Comparison of ENCODE assay signal across 8 cellular contexts in the genomic region with DNA sequence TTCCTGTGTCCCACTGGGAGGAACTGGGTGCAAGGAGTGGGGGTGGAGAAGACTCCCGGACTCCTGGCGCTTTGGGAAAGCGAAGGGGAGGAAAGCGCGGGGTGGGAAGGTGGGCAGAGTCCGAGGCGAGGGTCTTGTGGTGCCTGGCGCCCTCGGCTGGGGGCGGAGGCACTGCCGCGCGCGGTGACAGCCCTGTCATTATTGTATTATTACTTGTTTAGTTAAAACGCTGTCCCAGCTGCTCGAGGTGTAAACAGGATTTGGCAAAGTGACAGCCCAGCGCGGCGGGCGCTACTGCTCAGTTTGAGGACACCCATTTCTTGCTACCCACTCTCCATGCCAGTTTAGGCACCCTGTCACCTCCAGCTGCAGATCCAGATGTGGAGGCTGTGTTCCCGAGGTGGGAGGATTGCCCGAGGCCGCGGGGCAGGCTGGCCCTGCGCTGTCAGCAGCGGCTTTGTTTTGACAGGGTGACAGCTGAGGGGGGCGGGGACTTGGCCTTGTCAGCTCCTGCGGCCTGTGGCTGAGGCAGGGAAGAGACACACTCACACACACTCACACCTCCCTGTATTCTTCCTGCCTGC. TPM values are rescaled to one million over a fixed set of nuclear protein-coding genes. Genes with fewer than 3 reads are reported as not detected.
DNase-seq lines count a peak whose midpoint lies in the region; ATAC-seq and TF ChIP-seq lines count a peak whose summit lies in the region.

No MANE protein-coding gene starts in this region.

- ATAC-seq in GM18517 (IDR thresholded peaks at IDR 0.05; ENCODE audit: unreplicated experiment) (peak; percentile 41), HG03060 (IDR thresholded peaks at IDR 0.05; ENCODE audit: low read depth, unreplicated experiment) (peak; percentile 36)

- DNase-seq in NCI-H2227 treated with DMSO at 0.1 percent for 48 hours (lab: John Stamatoyannopoulos, UW) = peak; percentile 60
- DNase-seq in activated CD4-positive, alpha-beta T cell treated with anti-CD3 and anti-CD28 coated beads, Interleukin-2, amount 50 U/mL, for 1 hour = peak; percentile 72
- DNase-seq in dermis blood vessel endothelial cell = peak; percentile 68
- peak; percentile 90 to 97 for DNase-seq in lower leg skin (ENCODE audit: low spot score in 2 of 2)
- peak; percentile 68 to 71 for DNase-seq in stimulated activated CD4-positive, alpha-beta T cell treated with anti-CD3 and anti-CD28 coated beads, Interleukin-4, amount 100 ng/mL, for 4 hours

- H3K27ac ChIP-seq in 22Rv1 = peak overlapping the region; percentile 85

- peak overlapping the region; percentile 77 for H3K4me3 ChIP-seq in lower leg skin (ENCODE audit: low read depth, poor library complexity, severe bottlenecking)

- 0 to 1% methylated on average over 28 of the region's 28 CpGs for WGBS in lower leg skin, 2 donors

- no peak for TF ChIP-seq POLR2A in lower leg skin (IDR thresholded peaks at IDR 0.05)

- TF ChIP-seq CTCF in 22Rv1 (IDR thresholded peaks at IDR 0.05) = no peak
- no peak for TF ChIP-seq CTCF in lower leg skin (IDR thresholded peaks at IDR 0.05)

- intact Hi-C loops in lower leg skin (cut with DNase I; ENCODE audit: low total_unique reads) = loop anchor here (5.0 kb wide), 2 partner anchors 94 to 146 kb away; partner anchors contain the start of genes RAB5A and SGO1

RNA-seq across cellular contexts. Expression of gene KAT2B, which starts 1.0 kb away (rescaled TPM):
- 18.7 and 22.6 TPM in 2 replicates for total RNA-seq in dermis blood vessel endothelial cell
- total RNA-seq in lower leg skin = 10 to 100 TPM; 29.2 to 38.8 (median 31.0) TPM

RNA-seq across cellular contexts. Expression of gene PP2D1, which starts 29.2 kb away (rescaled TPM):
- not detected in 2 replicates for total RNA-seq in dermis blood vessel endothelial cell
- total RNA-seq in lower leg skin = not detected

Comparison
In these comparisons a context has a peak if more than half of its experiments do, and no peak if none do; other contexts are left out.
1. Peak in every context shown above with its lines: DNase-seq, ATAC-seq, H3K4me3 ChIP-seq and H3K27ac ChIP-seq.